Comparison of ENCODE assay signal across 8 cellular contexts in genomic region chr19:34254552-34255432, GRCh38. TPM values are rescaled to one million over a fixed set of nuclear protein-coding genes. Genes with fewer than 3 reads are reported as not detected.
DNase-seq lines count a peak whose midpoint lies in the region; ATAC-seq and TF ChIP-seq lines count a peak whose summit lies in the region.

Gene GARRE1, plus strand, starts transcription at chr19:34254554. Its CDS starts 45,920 bp downstream, at chr19:34300474.

- H3K4me2 ChIP-seq in GM23338, result peak within 1 kb of the TSS; percentile 80

- peak within 1 kb of the TSS; percentile 90 for H3K27ac ChIP-seq in GM23338 (ENCODE audit: low read depth)

- H3K4me3 Mint-ChIP-seq in GM23338, result peak within 1 kb of the TSS; percentile 95

- peaks cover 3% of the 10 kb centered on the region; the same call in 2 of the 3 replicates for H3K9me3 Mint-ChIP-seq in GM23338

- H3K79me2 ChIP-seq in GM23338 (replicated peaks; ENCODE audit: insufficient read depth), result peaks cover 40% of the 10 kb centered on the region

- no peaks in the 10 kb centered on the region for H3K27me3 ChIP-seq in GM23338 (ENCODE audit: insufficient read depth)

- ATAC-seq in GM23338, result peak; percentile 56
- ATAC-seq in GM18870 (IDR thresholded peaks at IDR 0.05; ENCODE audit: unreplicated experiment), result no peak

- intact Hi-C loops in lower leg skin (cut with DNase I; ENCODE audit: low total_unique reads), result no loop called here

- H3K4me3 ChIP-seq in GM23338 (peak within 1 kb of the TSS; percentile 97), LNCaP clone FGC (ENCODE audit: low read depth, low read length) (peak within 1 kb of the TSS; percentile 84), lower leg skin (ENCODE audit: low read depth, poor library complexity, severe bottlenecking) (peak within 1 kb of the TSS; percentile 93)

- H3K27me3 Mint-ChIP-seq in GM23338 (ENCODE audit: insufficient read depth, low read depth, poor library complexity), result peaks cover 13% of the 10 kb centered on the region

- 0 out of 2 replicates have a peak, but pooled peaks cover 3% of the 10 kb centered on the region for H3F3A ChIP-seq in GM23338 (replicated peaks; ENCODE audit: low read depth)

- no peaks in the 10 kb centered on the region; the same call in 2 of the 3 replicates for H3K36me3 Mint-ChIP-seq in GM23338 (ENCODE audit: low read depth)

- H3K9me2 ChIP-seq in GM23338 (ENCODE audit: insufficient read depth), result no peaks in the 10 kb centered on the region

- no peaks in the 10 kb centered on the region for H3K4me1 ChIP-seq in GM23338 (ENCODE audit: insufficient read depth)

- WGBS in lower leg skin, 2 donors, result 0 to 1% methylated on average over 50 to 53 of the region's 112 CpGs

- no peak for TF ChIP-seq POLR2A in lower leg skin (IDR thresholded peaks at IDR 0.05)

- peaks cover 19% of the 10 kb centered on the region; the same call in 1 of the 2 replicates for H4K20me1 ChIP-seq in GM23338 (replicated peaks; ENCODE audit: insufficient read depth)

- DNase-seq in GM10266 (ENCODE audit: extremely low spot score), result peak; percentile 81
- DNase-seq in GM23338 (ENCODE audit: low spot score), result peak; percentile 72
- DNase-seq in LNCaP clone FGC (ENCODE audit: low read depth), result no peak
- peak; percentile 55 for DNase-seq in activated CD4-positive, CD25-positive, alpha-beta regulatory T cell treated with anti-CD3 and anti-CD28 coated beads, Interleukin-2, amount 50 U/mL, for 72 hours
- DNase-seq in dermis blood vessel endothelial cell, result peak; percentile 81
- DNase-seq in lower leg skin (ENCODE audit: low spot score in 2 of 2), result no peak
- peak; percentile 2 to 55 for DNase-seq in stimulated activated CD8-positive, alpha-beta memory T cell treated with anti-CD3 and anti-CD28 coated beads, Interleukin-15, amount 100 ng/mL, for 4 hours (ENCODE audit: low read depth in 2 of 2)

- H3K4me1 Mint-ChIP-seq in GM23338, result peaks cover 10% of the 10 kb centered on the region

- peak within 1 kb of the TSS; percentile 99 for H2AFZ ChIP-seq in GM23338

- no peaks in the 10 kb centered on the region for H3K36me3 ChIP-seq in GM23338 (ENCODE audit: insufficient read depth)

- TF ChIP-seq CTCF in GM10266 (IDR thresholded peaks at IDR 0.05; ENCODE audit: control insufficient read depth, insufficient read depth, low read depth, missing control alignments) (no peak), GM23338 (conservative IDR thresholded peaks at IDR 0.05; ENCODE audit: low read depth in 2 of 2) (no peak), LNCaP clone FGC (IDR thresholded peaks at IDR 0.05; ENCODE audit: control insufficient read depth, extremely low read depth, insufficient read depth) (no peak), lower leg skin (IDR thresholded peaks at IDR 0.05) (no peak)

- H3K27ac Mint-ChIP-seq in GM23338, result peak within 1 kb of the TSS; percentile 97

TF ChIP-seq in GM23338, 12 proteins besides CTCF, POLR2A, EP300 and RAD21 (continues in another document):
- no peak for TF ChIP-seq ZNF114 (CRISPR knock-in tag; IDR thresholded peaks at IDR 0.05)
- no peak for TF ChIP-seq NANOG (IDR thresholded peaks at IDR 0.05; ENCODE audit: borderline replicate concordance)
- TF ChIP-seq ETS1 (IDR thresholded peaks at IDR 0.05), result no peak
- no peak; the same call in 1 of the 2 replicates for TF ChIP-seq POLR2AphosphoS5 (IDR thresholded peaks at IDR 0.05; ENCODE audit: low read depth)
- no peak for TF ChIP-seq EZH2phosphoT487 (IDR thresholded peaks at IDR 0.05; ENCODE audit: unreplicated experiment)
- no peak for TF ChIP-seq JUNB (IDR thresholded peaks at IDR 0.05; ENCODE audit: unreplicated experiment)
- TF ChIP-seq CREB1 (CRISPR knock-in tag; IDR thresholded peaks at IDR 0.05; ENCODE audit: low read depth), result no peak
- no peak for TF ChIP-seq ZNF462 (CRISPR knock-in tag; IDR thresholded peaks at IDR 0.05)
- no peak for TF ChIP-seq EZH2 (IDR thresholded peaks at IDR 0.05; ENCODE audit: low read depth, unreplicated experiment)
- TF ChIP-seq STAT1 (IDR thresholded peaks at IDR 0.05; ENCODE audit: unreplicated experiment), result no peak

RNA-seq across cellular contexts. Expression of gene GARRE1, which starts in this region (rescaled TPM):
- 16.0 and 19.4 TPM in 2 replicates for total RNA-seq in GM23338 (2014; rRNA removed; shearing (Covaris generic))
- polyA plus RNA-seq in GM23338 (2016; fragmentation: Nextera tagmentation; extraction: Ambion mirVana), result 20.0 and 23.5 TPM in 2 replicates
- total RNA-seq in dermis blood vessel endothelial cell (62.1 and 68.6 TPM in 2 replicates), lower leg skin (10 to 100 TPM; 27.6 to 36.6 (median 31.7) TPM)

Comparison
In these comparisons a context has a peak if more than half of its experiments do, and no peak if none do; other contexts are left out.
1. DNase-seq: peak in GM10266 (single experiment), GM23338 (single experiment), activated CD4-positive, CD25-positive, alpha-beta regulatory T cell treated with anti-CD3 and anti-CD28 coated beads, Interleukin-2, amount 50 U/mL, for 72 hours (single experiment), dermis blood vessel endothelial cell (single experiment) and stimulated activated CD8-positive, alpha-beta memory T cell treated with anti-CD3 and anti-CD28 coated beads, Interleukin-15, amount 100 ng/mL, for 4 hours (2 of 2); none in LNCaP clone FGC (single experiment) and lower leg skin (0 of 2).
2. Peak in every context shown above with its lines, with median percentiles within 50 percentile points of each other: H3K4me3 ChIP-seq.